8 cellular contexts compared by ENCODE assay signal in the genomic region with DNA sequence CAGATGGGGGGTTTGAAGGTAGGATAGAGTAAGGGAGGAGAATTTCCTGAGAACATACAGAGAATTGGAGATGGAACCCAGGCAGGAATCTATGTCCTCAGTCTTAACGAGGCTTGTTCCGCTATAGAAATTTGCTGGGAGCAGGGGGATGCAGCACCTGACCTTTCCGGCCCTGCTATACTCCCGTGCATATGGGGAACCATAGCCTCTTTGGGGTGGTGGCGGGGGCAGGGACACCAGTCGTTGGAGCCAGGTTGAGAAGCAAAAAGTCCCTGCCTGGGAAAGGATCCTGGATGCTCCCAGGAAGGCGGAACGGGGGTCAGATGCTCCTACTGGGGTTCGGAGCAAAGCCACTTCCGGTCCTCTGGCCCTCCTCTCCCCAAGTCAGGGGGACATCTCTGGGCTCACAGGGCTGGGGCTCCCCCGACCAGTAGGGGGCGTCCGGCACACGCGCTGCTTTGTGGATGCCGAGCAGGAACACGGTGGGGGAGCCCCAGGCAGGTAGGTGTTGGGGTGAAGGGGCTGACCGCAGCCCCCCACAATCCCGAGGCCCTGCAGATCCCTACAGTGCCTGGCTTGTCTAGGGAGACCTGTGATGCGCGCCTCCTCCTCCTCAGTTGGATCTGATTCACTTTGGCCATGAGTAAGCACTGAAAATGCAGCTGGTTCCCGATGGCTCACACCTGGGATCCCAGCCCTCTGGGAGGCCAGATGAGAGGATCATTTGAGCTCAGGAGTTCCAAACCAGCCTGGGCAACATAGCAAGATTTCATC. TPM values are rescaled to one million over a fixed set of nuclear protein-coding genes. Genes with fewer than 3 reads are reported as not detected.
DNase-seq lines count a peak whose midpoint lies in the region; ATAC-seq and TF ChIP-seq lines count a peak whose summit lies in the region.

No MANE protein-coding gene starts in this region.

- H3K4me1 ChIP-seq in ovary (ENCODE audit: insufficient read depth) (peaks cover 7% of the 10 kb centered on the region), thyroid gland (peaks cover 5 to 19% of the 10 kb centered on the region in 2 donors)

- peak; percentile 51 for ATAC-seq in HG02973 (IDR thresholded peaks at IDR 0.05; ENCODE audit: unreplicated experiment)

- H3K36me3 ChIP-seq in ovary (no peaks in the 10 kb centered on the region), thyroid gland (no peaks in the 10 kb centered on the region)

- no peaks in the 10 kb centered on the region for H3K36me3 Mint-ChIP-seq in activated T-helper 1 cell treated with anti-CD3 and anti-CD28 coated beads, Interleukin-12 subunit alpha, Interleukin-12 subunit beta, Interleukin-2, Interleukin-4 antibody, amounts not matched to agents 30 ng/mL and 10 ng/mL and 1 ng/mL, durations not matched to agents 14 hours and 24 hours and 36 hours (ENCODE audit: low read depth)

- no peaks in the 10 kb centered on the region for H3K9me3 ChIP-seq in ovary
- no peaks in the 10 kb centered on the region for H3K9me3 ChIP-seq in thyroid gland

- no peak overlapping the region for H3K4me3 ChIP-seq in fibroblast of villous mesenchyme (ENCODE audit: low read depth, low read length)
- peak overlapping the region; percentile 12 for H3K4me3 ChIP-seq in ovary
- H3K4me3 ChIP-seq in thyroid gland (replicated peaks in 1 of 3) = no peak overlapping the region

- H3K27me3 Mint-ChIP-seq in activated T-helper 1 cell treated with anti-CD3 and anti-CD28 coated beads, Interleukin-12 subunit alpha, Interleukin-12 subunit beta, Interleukin-2, Interleukin-4 antibody, amounts not matched to agents 30 ng/mL and 10 ng/mL and 1 ng/mL, durations not matched to agents 14 hours and 24 hours and 36 hours (ENCODE audit: insufficient read depth) = no peaks in the 10 kb centered on the region

- H3K27ac ChIP-seq in ovary (no peak overlapping the region), thyroid gland (no peak overlapping the region)

- TF ChIP-seq POLR2A in ovary (IDR thresholded peaks at IDR 0.05) (no peak), thyroid gland (IDR thresholded peaks at IDR 0.05) (no peak)

- peak overlapping the region; percentile 63 for H3K27ac Mint-ChIP-seq in activated T-helper 1 cell treated with anti-CD3 and anti-CD28 coated beads, Interleukin-12 subunit alpha, Interleukin-12 subunit beta, Interleukin-2, Interleukin-4 antibody, amounts not matched to agents 30 ng/mL and 10 ng/mL and 1 ng/mL, durations not matched to agents 14 hours and 24 hours and 36 hours

- H3K4me3 Mint-ChIP-seq in activated T-helper 1 cell treated with anti-CD3 and anti-CD28 coated beads, Interleukin-12 subunit alpha, Interleukin-12 subunit beta, Interleukin-2, Interleukin-4 antibody, amounts not matched to agents 30 ng/mL and 10 ng/mL and 1 ng/mL, durations not matched to agents 14 hours and 24 hours and 36 hours = no peak overlapping the region

- intact Hi-C loops in activated T-helper 1 cell treated with anti-CD3 and anti-CD28 coated beads, Interleukin-12 subunit alpha, Interleukin-12 subunit beta, Interleukin-2, Interleukin-4 antibody, amounts not matched to agents 30 ng/mL and 10 ng/mL and 1 ng/mL, durations not matched to agents 14 hours and 24 hours and 36 hours (cut with micrococcal nuclease) = loop anchor here (1.0 to 5.0 kb wide), 2 partner anchors 42 to 114 kb away; no protein-coding TSS in a partner anchor
- intact Hi-C loops in ovary (cut with DNase I) = loop anchor here in 3 of 4 donors (2.0 to 5.0 kb wide), 4 partner anchors 38 to 114 kb away; no protein-coding TSS in a partner anchor
- intact Hi-C loops in thyroid gland (cut with DNase I) = loop anchor here (2.0 kb wide), 1 partner anchor 40 kb away; no protein-coding TSS in a partner anchor

- peaks cover 14% of the 10 kb centered on the region for H3K4me1 Mint-ChIP-seq in activated T-helper 1 cell treated with anti-CD3 and anti-CD28 coated beads, Interleukin-12 subunit alpha, Interleukin-12 subunit beta, Interleukin-2, Interleukin-4 antibody, amounts not matched to agents 30 ng/mL and 10 ng/mL and 1 ng/mL, durations not matched to agents 14 hours and 24 hours and 36 hours (ENCODE audit: low read depth)

- TF ChIP-seq EP300 in ovary (IDR thresholded peaks at IDR 0.05) = no peak

- peak; percentile 98 for TF ChIP-seq CTCF in fibroblast of villous mesenchyme (IDR thresholded peaks at IDR 0.05; ENCODE audit: insufficient read depth, low read depth, low read length)
- peak; percentile 80 to 96 (median 92) for TF ChIP-seq CTCF in ovary (IDR thresholded peaks at IDR 0.05)
- peak; percentile 90 to 96 (median 92) for TF ChIP-seq CTCF in thyroid gland (IDR thresholded peaks at IDR 0.05)

- no peaks in the 10 kb centered on the region for H3K9me3 Mint-ChIP-seq in activated T-helper 1 cell treated with anti-CD3 and anti-CD28 coated beads, Interleukin-12 subunit alpha, Interleukin-12 subunit beta, Interleukin-2, Interleukin-4 antibody, amounts not matched to agents 30 ng/mL and 10 ng/mL and 1 ng/mL, durations not matched to agents 14 hours and 24 hours and 36 hours

- H3K27me3 ChIP-seq in ovary (no peaks in the 10 kb centered on the region), thyroid gland (no peaks in the 10 kb centered on the region)

- DNase-seq in NCI-H2081 (lab: John Stamatoyannopoulos, UW) (peak; percentile 70 to 76), NCI-H2081 treated with DMSO at 0.1 percent for 48 hours (lab: John Stamatoyannopoulos, UW) (no peak), fibroblast of villous mesenchyme (ENCODE audit: low read depth) (peak; percentile 68), ovary (peak; percentile 72 to 86 (median 82)), thyroid gland (peak; percentile 75 to 76)
- peak; percentile 70 for DNase-seq in activated T-helper 1 cell treated with anti-CD3 and anti-CD28 coated beads, Interleukin-12 subunit alpha, Interleukin-12 subunit beta, Interleukin-2, Interleukin-4 antibody, amounts not matched to agents 30 ng/mL and 10 ng/mL and 1 ng/mL, durations not matched to agents 14 hours and 24 hours and 36 hours (ENCODE audit: low spot score)

- WGBS in ovary, 3 donors = 8 to 12% (median 8%) methylated on average over 22 of the region's 22 CpGs
- 18 to 25% methylated on average over 8 to 12 of the region's 22 CpGs for WGBS in thyroid gland, 2 donors

TF ChIP-seq in PFSK-1, 5 proteins besides CTCF, POLR2A, EP300 and RAD21:
- peak; percentile 26 for TF ChIP-seq FOXP2 (optimal IDR thresholded peaks at IDR 0.05; ENCODE audit: borderline replicate concordance, extremely low read depth, extremely low read length, insufficient read depth)
- TF ChIP-seq SIN3A (IDR thresholded peaks at IDR 0.05; ENCODE audit: borderline replicate concordance, insufficient read depth, low read length) = no peak
- TF ChIP-seq TAF1 (IDR thresholded peaks at IDR 0.05; ENCODE audit: borderline replicate concordance, insufficient read depth, low read length) = no peak
- TF ChIP-seq POLR2AphosphoS5 (IDR thresholded peaks at IDR 0.05; ENCODE audit: low read depth, low read length) = no peak
- no peak for TF ChIP-seq REST (IDR thresholded peaks at IDR 0.05; ENCODE audit: insufficient read depth in 1 of 2, low read depth in 2 of 2, low read length in 2 of 2)

RNA-seq across cellular contexts. Expression of gene TFAP4, which starts 15.5 kb away (rescaled TPM):
- polyA plus RNA-seq in PFSK-1 (2012; ENCODE audit: insufficient read length, low read depth) = 95.8 TPM
- total RNA-seq in activated T-helper 1 cell treated with anti-CD3 and anti-CD28 coated beads, Interleukin-12 subunit alpha, Interleukin-12 subunit beta, Interleukin-2, Interleukin-4 antibody, amounts not matched to agents 30 ng/mL and 10 ng/mL and 1 ng/mL, durations not matched to agents 14 hours and 24 hours and 36 hours = 48.3 and 49.2 TPM in 2 replicates
- total RNA-seq in fibroblast of villous mesenchyme (4.7 and 7.7 TPM in 2 replicates), ovary (10 to 100 TPM in 5 of 7 donors, 1 to 10 TPM in 2; 3.7 to 23.7 (median 18.3) TPM), thyroid gland (1 to 10 TPM; 3.8 to 6.3 (median 5.4) TPM)
- 10 to 100 TPM in 1 of 2 donors, 1 to 10 TPM in 1; 2.1 to 14.0 TPM for polyA plus RNA-seq in ovary

RNA-seq across cellular contexts. Expression of gene GLIS2, which starts 27.5 kb away (rescaled TPM):
- 17.4 TPM for polyA plus RNA-seq in PFSK-1 (2012; ENCODE audit: insufficient read length, low read depth)
- total RNA-seq in activated T-helper 1 cell treated with anti-CD3 and anti-CD28 coated beads, Interleukin-12 subunit alpha, Interleukin-12 subunit beta, Interleukin-2, Interleukin-4 antibody, amounts not matched to agents 30 ng/mL and 10 ng/mL and 1 ng/mL, durations not matched to agents 14 hours and 24 hours and 36 hours = 0.54 TPM in 2 replicates
- total RNA-seq in fibroblast of villous mesenchyme (4.3 and 4.8 TPM in 2 replicates), ovary (10 to 100 TPM in 5 of 7 donors, 1 to 10 TPM in 2; 5.1 to 79.5 (median 49.8) TPM), thyroid gland (1 to 10 TPM; 5.5 to 7.6 (median 6.7) TPM)
- polyA plus RNA-seq in ovary = 10 to 100 TPM in 1 of 2 donors, 1 to 10 TPM in 1; 1.6 to 24.6 TPM

RNA-seq across cellular contexts. Expression of gene SRL, which starts 46.5 kb away (rescaled TPM):
- not detected for polyA plus RNA-seq in PFSK-1 (2012; ENCODE audit: insufficient read length, low read depth)
- total RNA-seq in activated T-helper 1 cell treated with anti-CD3 and anti-CD28 coated beads, Interleukin-12 subunit alpha, Interleukin-12 subunit beta, Interleukin-2, Interleukin-4 antibody, amounts not matched to agents 30 ng/mL and 10 ng/mL and 1 ng/mL, durations not matched to agents 14 hours and 24 hours and 36 hours = not detected in 2 replicates
- under 0.01 and 0.43 TPM in 2 replicates for total RNA-seq in fibroblast of villous mesenchyme
- 1 to 10 TPM in 3 of 7 donors, under 1 TPM in 4; under 0.01 to 2.1 (median 0.78) TPM for total RNA-seq in ovary
- 1 to 10 TPM; 1.1 to 7.5 TPM for polyA plus RNA-seq in ovary
- 1 to 10 TPM in 1 of 4 donors, under 1 TPM in 3; 0.67 to 1.1 (median 0.84) TPM for total RNA-seq in thyroid gland
